ENCODE assay signal across 24 cellular contexts in genomic region chr17:70390059-70390458, GRCh38.
"Had no signal": no experiment of that assay in that cellular context is flagged by ENCODE, and none has a peak within 500 bp of the region (broad histone marks: within the 10 kb centered on the region; RNA-seq: fewer than 3 reads in every experiment).

No MANE protein-coding gene starts in this region.

- H3K9me3 ChIP-seq: esophagus muscularis mucosa, psoas muscle, right lobe of liver, spleen, testis, tibial nerve, upper lobe of right lung, vagina had no signal

- H3K4me2 ChIP-seq: hepatocyte had no signal

- H3K4me1 ChIP-seq: esophagus muscularis mucosa, foreskin keratinocyte, psoas muscle, right lobe of liver, spleen, testis, tibial nerve, upper lobe of right lung, vagina had no signal

- ATAC-seq: foreskin keratinocyte; left lobe of liver; natural killer cell treated with Interleukin-12 subunit alpha and Interleukin-12 subunit beta and Interleukin-15 and Interleukin-18, amount 100 ng/mL, for 72 hours; psoas muscle; right lobe of liver; stimulated activated naive B cell treated with anti-CD40 and anti-IgM and Interleukin-4, amounts not matched to agents 10 μg/mL and 1 μg/mL and 100 μg/mL, for 72 hours; stimulated activated naive CD8-positive, alpha-beta T cell treated with anti-CD3 and anti-CD28 coated beads, Interleukin-15, amount 100 ng/mL, for 72 hours; upper lobe of right lung had no signal

- H3K27me3 ChIP-seq: esophagus muscularis mucosa, foreskin keratinocyte, hepatocyte, right lobe of liver, spleen, testis, tibial nerve, upper lobe of right lung, vagina had no signal

- H3K36me3 ChIP-seq: esophagus muscularis mucosa, right lobe of liver, spleen, tibial nerve, upper lobe of right lung, vagina had no signal

- H3K79me2 ChIP-seq: hepatocyte had no signal

- H3K4me3 ChIP-seq: esophagus muscularis mucosa, hepatocyte, psoas muscle, right lobe of liver, spleen, tibial nerve, upper lobe of right lung, vagina had no signal

- H2AFZ ChIP-seq: hepatocyte had no signal

- FAIRE-seq: endometrium had no signal

- DNase-seq: effector memory CD4-positive, alpha-beta T cell; foreskin keratinocyte; head of caudate nucleus; mammary epithelial cell; occipital lobe; psoas muscle; retina; right lobe of liver; spleen; stimulated activated CD4-positive, alpha-beta T cell treated with anti-CD3 and anti-CD28 coated beads, Interleukin-15, amount 100 ng/mL, for 24 hours; stimulated activated CD4-positive, alpha-beta T cell treated with anti-CD3 and anti-CD28 coated beads, Interleukin-1b, Interleukin-23, amount 100 ng/mL, for 48 hours; stimulated activated CD4-positive, alpha-beta T cell treated with anti-CD3 and anti-CD28 coated beads, Interleukin-4, amount 100 ng/mL, for 24 hours; stimulated activated naive B cell treated with anti-CD40 and anti-IgM and Interleukin-4, amounts not matched to agents 10 μg/mL and 1 μg/mL and 100 μg/mL, for 72 hours; stimulated activated naive CD8-positive, alpha-beta T cell treated with anti-CD3 and anti-CD28 coated beads, Interleukin-15, amount 100 ng/mL, for 72 hours; testis; upper lobe of right lung had no signal

- H3K27ac ChIP-seq: epithelial cell of prostate, esophagus muscularis mucosa, foreskin keratinocyte, hepatocyte, psoas muscle, right lobe of liver, spleen, testis, tibial nerve, upper lobe of right lung, vagina had no signal
